Comparison of ENCODE assay signal across 18 cellular contexts in genomic region chr1:198901280-198901679, GRCh38.
DNase-seq lines count a peak whose midpoint lies in the region; ATAC-seq, FAIRE-seq and TF ChIP-seq lines count a peak whose summit lies in the region.
"Had no signal": no experiment of that assay in that cellular context is flagged by ENCODE, and none has a peak within 500 bp of the region (broad histone marks: within the 10 kb centered on the region; RNA-seq: fewer than 3 reads in every experiment).

No MANE protein-coding gene starts in this region.

- H3K27ac Mint-ChIP-seq in endothelial cell (ENCODE audit: unreplicated experiment) (peak overlapping the region; percentile 24), osteocyte (ENCODE audit: unreplicated experiment) (peak overlapping the region; percentile 80)
- H3K27ac Mint-ChIP-seq: CD8-positive, alpha-beta T cell had no signal

- DNase-seq in GM12892 (ENCODE audit: insufficient read length) (no peak), NCI-H446 treated with DMSO at 0.1 percent for 48 hours (lab: John Stamatoyannopoulos, UW) (peak; percentile 56), endothelial cell (ENCODE audit: low spot score) (no peak), osteocyte (ENCODE audit: extremely low spot score, unreplicated experiment) (no peak), urothelium cell line (ENCODE audit: low spot score) (no peak)
- no peak for DNase-seq in activated naive CD4-positive, alpha-beta T cell treated with Interleukin-2 at 50 U/mL for 16 hours
- DNase-seq: ACHN; CD8-positive, alpha-beta T cell; DMS79 treated with DMSO at 0.1 percent for 48 hours; GF-D8; H7; Kasumi-1; NCI-H1417 treated with DMSO at 0.1 percent for 48 hours; NCI-H2081; NCI-H345; NCI-H748 treated with DMSO at 0.1 percent for 48 hours; PC-9 had no signal

- H3K27me3 Mint-ChIP-seq in endothelial cell (ENCODE audit: unreplicated experiment): no peaks in the 10 kb centered on the region
- H3K27me3 Mint-ChIP-seq in osteocyte (ENCODE audit: unreplicated experiment): no peaks in the 10 kb centered on the region

- no peak for TF ChIP-seq CTCF in endothelial cell (IDR thresholded peaks at IDR 0.05; ENCODE audit: unreplicated experiment)
- no peak for TF ChIP-seq CTCF in osteocyte (IDR thresholded peaks at IDR 0.05)

- H3K9me3 Mint-ChIP-seq in endothelial cell (ENCODE audit: unreplicated experiment) (no peaks in the 10 kb centered on the region), osteocyte (ENCODE audit: unreplicated experiment) (no peaks in the 10 kb centered on the region)
- H3K9me3 Mint-ChIP-seq: CD8-positive, alpha-beta T cell had no signal

- FAIRE-seq in GM12892 (lab: Jason Lieb, UNC) (peak; percentile 54), urothelium cell line (lab: Jason Lieb, UNC) (no peak)

- H3K36me3 Mint-ChIP-seq in endothelial cell (ENCODE audit: low read depth, unreplicated experiment): no peaks in the 10 kb centered on the region
- H3K36me3 Mint-ChIP-seq in osteocyte (ENCODE audit: unreplicated experiment): peaks cover 44% of the 10 kb centered on the region

- no peak for TF ChIP-seq POLR2A in GM12892 (IDR thresholded peaks at IDR 0.05; ENCODE audit: low read depth, low read length)

- ATAC-seq in GM21576 (IDR thresholded peaks at IDR 0.05; ENCODE audit: unreplicated experiment): no peak
- ATAC-seq: CD8-positive, alpha-beta T cell had no signal

- H3K4me1 Mint-ChIP-seq in endothelial cell (ENCODE audit: unreplicated experiment) (peaks cover 37% of the 10 kb centered on the region), osteocyte (ENCODE audit: unreplicated experiment) (peaks cover 46% of the 10 kb centered on the region)

- no peak overlapping the region for H3K4me3 Mint-ChIP-seq in endothelial cell (ENCODE audit: unreplicated experiment)
- no peak overlapping the region for H3K4me3 Mint-ChIP-seq in osteocyte (ENCODE audit: unreplicated experiment)
- H3K4me3 Mint-ChIP-seq: CD8-positive, alpha-beta T cell had no signal
